8 cellular contexts compared by ENCODE assay signal in genomic region chr17:7351665-7352558, GRCh38. TPM values are rescaled to one million over a fixed set of nuclear protein-coding genes. Genes with fewer than 3 reads are reported as not detected.
DNase-seq lines count a peak whose midpoint lies in the region; ATAC-seq and TF ChIP-seq lines count a peak whose summit lies in the region.

KCTD11 (plus strand) TSS chr17:7352162.

- peak within 1 kb of the TSS; percentile 88 for H3K9ac ChIP-seq in HCT116 (ENCODE audit: low read length)

- peak within 1 kb of the TSS; percentile 79 to 89 for H3K4me3 ChIP-seq in HCT116 (replicated peaks in 1 of 2; ENCODE audit: low read depth in 1 of 2, low read length in 2 of 2)
- H3K4me3 ChIP-seq in NB4 (ENCODE audit: low read depth, low read length) = peak within 1 kb of the TSS; percentile 49

- H3K27me3 ChIP-seq in HCT116 (ENCODE audit: insufficient read depth, low read length) = no peaks in the 10 kb centered on the region

- peaks cover 29 to 69% of the 10 kb centered on the region in 2 experiments for H3K4me1 ChIP-seq in HCT116 (ENCODE audit: control insufficient read depth in 1 of 2, insufficient read depth in 2 of 2, low read length in 2 of 2)

- RAD21 ChIA-PET in HCT116 (lab: Charles Lee; ENCODE audit: low non-redundant PET in 1 of 2, low total read pairs in 2 of 2, uncharacterized antibody in 2 of 2, unreplicated experiment in 2 of 2) = no interaction called here

- no peaks in the 10 kb centered on the region for H3K9me2 ChIP-seq in HCT116 (ENCODE audit: insufficient read depth)

- peak; percentile 76 for ATAC-seq in HCT116

- peak; percentile 38 for TF ChIP-seq POLR2A in GM10847 (IDR thresholded peaks at IDR 0.05; ENCODE audit: extremely low read depth, insufficient read length)
- peak; percentile 49 for TF ChIP-seq POLR2A in HCT116 (IDR thresholded peaks at IDR 0.05; ENCODE audit: borderline replicate concordance, extremely low read depth, insufficient read depth, insufficient read length)
- TF ChIP-seq POLR2A in NB4 (IDR thresholded peaks at IDR 0.05; ENCODE audit: extremely low read depth, insufficient read length) = no peak

- H4K20me1 ChIP-seq in HCT116 (ENCODE audit: insufficient read depth) = 0 out of 2 replicates have a peak, but pooled peaks cover 4% of the 10 kb centered on the region

- no peak within 1 kb of the TSS for H2AFZ ChIP-seq in HCT116 (ENCODE audit: low read depth, low read length, poor library complexity, severe bottlenecking)

- intact Hi-C loops in HCT116 (cut with micrococcal nuclease) = loop anchor here (2.0 to 5.0 kb wide), 3 partner anchors 45 to 305 kb away; partner anchors contain the start of genes EIF5A and POLR2A

- TF ChIP-seq RAD21 in HCT116 (IDR thresholded peaks at IDR 0.05; ENCODE audit: low read depth) = no peak

- peak; percentile 79 for DNase-seq in HCT116 (ENCODE audit: low read depth, low spot score)
- DNase-seq in NB4 (ENCODE audit: low read depth) = peak; percentile 80
- peak; percentile 88 for DNase-seq in activated CD4-positive, CD25-positive, alpha-beta regulatory T cell treated with anti-CD3 and anti-CD28 coated beads, Interleukin-2, amount 50 U/mL, for 72 hours
- peak; percentile 93 for DNase-seq in cerebellum (ENCODE audit: low spot score)
- DNase-seq in kidney glomerular epithelial cell (lab: John Stamatoyannopoulos, UW) = peak; percentile 94
- peak; percentile 55 to 78 for DNase-seq in stimulated activated CD4-positive, alpha-beta T cell treated with anti-CD3 and anti-CD28 coated beads, Interleukin-15, amount 100 ng/mL, for 48 hours (ENCODE audit: low read depth in 2 of 2)
- DNase-seq in NCI-H446 treated with DMSO at 0.1 percent for 48 hours (lab: John Stamatoyannopoulos, UW) = no peak

- CTCF ChIA-PET in HCT116 (lab: Charles Lee) = interaction anchor here (0.9 to 1.1 kb wide), 2 partner anchors 22 to 85 kb away, joined by 3 read pairs; no protein-coding TSS in a partner anchor

- peak within 1 kb of the TSS; percentile 99 for H3K27ac ChIP-seq in HCT116 (ENCODE audit: low read depth, low read length)

- H3K36me3 ChIP-seq in HCT116 (ENCODE audit: control insufficient read depth in 1 of 2, insufficient read depth in 2 of 2, low read length in 2 of 2) = no peaks in the 10 kb centered on the region

- POLR2A ChIA-PET in HCT116 (lab: Charles Lee) = interaction anchor here (1.0 kb wide), 1 partner anchor 22 kb away, joined by 4 read pairs; no protein-coding TSS in a partner anchor

- H3K9me3 ChIP-seq in HCT116 (ENCODE audit: control insufficient read depth in 1 of 2, insufficient read depth in 1 of 2, low read depth in 1 of 2, low read length in 2 of 2) = no peaks in the 10 kb centered on the region

- H3K4me2 ChIP-seq in HCT116 (ENCODE audit: low read length) = peak within 1 kb of the TSS; percentile 80

- H3K79me2 ChIP-seq in HCT116 (ENCODE audit: insufficient read depth, low read length) = peaks cover 32% of the 10 kb centered on the region

- no TSS peak for BruUV-seq in HCT116 (replicated peaks; lab: Mats Ljungman, UMichigan)

- TF ChIP-seq CTCF in HCT116 (IDR thresholded peaks at IDR 0.05 in 2 of 3, conservative IDR thresholded peaks at IDR 0.05 in 1 of 3; ENCODE audit: borderline replicate concordance in 1 of 3, insufficient read depth in 1 of 3, low read depth in 2 of 3, low read length in 2 of 3) = peak in 2 of 3 experiments; percentile 60 to 73; a peak in 4 of 6 replicates
- TF ChIP-seq CTCF in NB4 (IDR thresholded peaks at IDR 0.05; ENCODE audit: low read depth, low read length) = no peak

TF ChIP-seq in HCT116, 20 proteins besides CTCF, POLR2A, EP300 and RAD21:
- peak; percentile 67 for TF ChIP-seq CBX3 (IDR thresholded peaks at IDR 0.05; ENCODE audit: low read depth)
- TF ChIP-seq CEBPB (IDR thresholded peaks at IDR 0.05; ENCODE audit: low read depth) = no peak
- no peak for TF ChIP-seq REST (IDR thresholded peaks at IDR 0.05; ENCODE audit: low read depth)
- TF ChIP-seq FOSL1 (IDR thresholded peaks at IDR 0.05; ENCODE audit: low read depth) = no peak
- TF ChIP-seq ZNF274 (IDR thresholded peaks at IDR 0.05; ENCODE audit: low read depth, low read length) = no peak
- TF ChIP-seq EGR1 (IDR thresholded peaks at IDR 0.05; ENCODE audit: low read depth) = peak; percentile 97
- peak; percentile 52 for TF ChIP-seq TCF7L2 (IDR thresholded peaks at IDR 0.05; ENCODE audit: borderline replicate concordance, extremely low read depth, insufficient read depth, insufficient read length)
- peak; percentile 32; the same call in 1 of the 2 replicates for TF ChIP-seq ZFX (IDR thresholded peaks at IDR 0.05)
- TF ChIP-seq ATF3 (IDR thresholded peaks at IDR 0.05) = no peak
- TF ChIP-seq ZBTB33 (IDR thresholded peaks at IDR 0.05; ENCODE audit: extremely low read depth, insufficient replicate concordance, low read length) = no peak
- peak; percentile 90 for TF ChIP-seq SIN3A (IDR thresholded peaks at IDR 0.05; ENCODE audit: low read depth)
- peak; percentile 13 for TF ChIP-seq YY1 (IDR thresholded peaks at IDR 0.05; ENCODE audit: extremely low read depth, insufficient replicate concordance, low read depth, low read length)
- TF ChIP-seq SP1 (IDR thresholded peaks at IDR 0.05; ENCODE audit: low read depth) = peak; percentile 96
- peak; percentile 73 for TF ChIP-seq JUND (IDR thresholded peaks at IDR 0.05)
- no peak; the same call in 1 of the 2 replicates for TF ChIP-seq ELF1 (IDR thresholded peaks at IDR 0.05; ENCODE audit: borderline replicate concordance, low read depth)
- TF ChIP-seq EZH2 (IDR thresholded peaks at IDR 0.05) = no peak
- peak; percentile 84 for TF ChIP-seq POLR2AphosphoS5 (IDR thresholded peaks at IDR 0.05; ENCODE audit: low read depth, low read length)
- peak; percentile 74 for TF ChIP-seq MAX (IDR thresholded peaks at IDR 0.05)
- no peak for TF ChIP-seq SRF (IDR thresholded peaks at IDR 0.05; ENCODE audit: low read depth)
- TF ChIP-seq EZH2phosphoT487 (IDR thresholded peaks at IDR 0.05; ENCODE audit: borderline replicate concordance) = no peak
TF ChIP-seq in HCT116: peak in this region for 10.

RNA-seq across cellular contexts. Expression of gene KCTD11, which starts in this region (rescaled TPM):
- total RNA-seq in HCT116 (2021; ENCODE audit: unreplicated experiment) (5.4 TPM), cerebellum (2.3 TPM)
- 8.4 and 10.3 TPM in 2 replicates for polyA plus RNA-seq in HCT116 (2012)
